10 cellular contexts compared by ENCODE assay signal in the genomic region with DNA sequence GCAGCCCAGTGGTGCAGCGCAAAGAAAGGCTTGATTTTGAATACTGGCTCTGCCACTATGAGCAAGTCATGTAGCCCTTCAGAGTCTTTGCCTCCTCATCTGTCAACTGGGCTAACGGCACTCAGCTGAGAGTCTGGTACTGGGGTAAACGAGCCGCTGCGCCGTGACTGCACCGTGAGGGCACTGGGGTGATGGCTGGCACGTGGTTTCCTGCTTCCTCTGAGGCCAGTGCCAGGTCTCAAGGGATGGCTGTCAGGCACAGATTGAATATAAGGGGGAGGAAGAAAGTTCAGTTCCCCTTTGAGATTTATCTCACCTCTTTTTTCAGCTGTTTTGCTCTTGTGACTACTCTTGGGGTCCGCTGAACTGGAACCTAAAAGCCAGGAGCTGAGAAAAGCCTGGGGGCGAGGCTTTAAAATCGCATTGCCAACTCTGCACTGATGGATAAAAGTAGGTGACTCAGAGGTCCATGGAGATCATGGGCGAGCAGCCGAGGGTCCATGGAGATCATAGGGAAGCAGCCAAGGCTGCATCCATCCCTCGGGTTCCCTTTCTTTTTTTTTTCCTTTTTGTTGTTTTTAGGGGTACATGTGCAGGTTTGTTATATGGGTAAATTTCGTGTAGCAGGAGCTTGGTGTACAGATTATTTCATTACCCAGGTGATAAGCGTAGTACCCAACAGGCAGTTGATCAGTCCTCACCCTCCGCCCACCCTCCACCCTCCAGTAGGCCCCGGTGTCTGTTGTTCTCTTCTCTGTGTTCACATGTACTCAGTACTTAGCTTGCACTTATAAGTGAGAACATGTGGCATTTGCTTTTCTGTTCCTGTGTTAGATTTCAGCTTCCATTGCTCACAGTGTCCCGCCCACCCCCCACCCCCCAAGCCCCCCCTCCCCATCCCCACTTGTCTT.
DNase-seq lines count a peak whose midpoint lies in the region; ATAC-seq lines count a peak whose summit lies in the region.
"Had no signal": no experiment of that assay in that cellular context is flagged by ENCODE, and none has a peak within 500 bp of the region (broad histone marks: within the 10 kb centered on the region; RNA-seq: fewer than 3 reads in every experiment).

No MANE protein-coding gene starts in this region.

- H3K27me3 Mint-ChIP-seq in stimulated activated memory B cell treated with anti-CD40 and anti-IgM and Interleukin-4, amounts not matched to agents 10 μg/mL and 1 μg/mL and 100 μg/mL, for 72 hours, result no peaks in the 10 kb centered on the region

- peak; percentile 73 for ATAC-seq in GM21825 (IDR thresholded peaks at IDR 0.05; ENCODE audit: unreplicated experiment)
- peak; percentile 100 for ATAC-seq in stimulated activated memory B cell treated with anti-CD40 and anti-IgM and Interleukin-4, amounts not matched to agents 10 μg/mL and 1 μg/mL and 100 μg/mL, for 72 hours

- no peaks in the 10 kb centered on the region for H3K36me3 Mint-ChIP-seq in stimulated activated memory B cell treated with anti-CD40 and anti-IgM and Interleukin-4, amounts not matched to agents 10 μg/mL and 1 μg/mL and 100 μg/mL, for 72 hours

- peak overlapping the region; percentile 37 for H3K27ac Mint-ChIP-seq in stimulated activated memory B cell treated with anti-CD40 and anti-IgM and Interleukin-4, amounts not matched to agents 10 μg/mL and 1 μg/mL and 100 μg/mL, for 72 hours

- peak; percentile 27 to 29 for DNase-seq in activated CD4-positive, alpha-beta T cell treated with anti-CD3 and anti-CD28 coated beads, Interleukin-2, amount 50 U/mL, for 48 hours
- peak; percentile 73 for DNase-seq in glomerular visceral epithelial cell (ENCODE audit: extremely low spot score)
- DNase-seq in NCI-H187 treated with DMSO at 0.1 percent for 48 hours (lab: John Stamatoyannopoulos, UW), result no peak
- DNase-seq in hypothalamus (lab: John Stamatoyannopoulos, UW), result no peak
- DNase-seq in NCI-H2029 treated with DMSO at 0.1 percent for 48 hours (lab: John Stamatoyannopoulos, UW), result no peak
- DNase-seq: NCI-H524, testis had no signal

- H3K9me3 Mint-ChIP-seq in stimulated activated memory B cell treated with anti-CD40 and anti-IgM and Interleukin-4, amounts not matched to agents 10 μg/mL and 1 μg/mL and 100 μg/mL, for 72 hours, result no peaks in the 10 kb centered on the region
- H3K9me3 Mint-ChIP-seq: neural crest cell had no signal

- peaks cover 36% of the 10 kb centered on the region for H3K4me1 Mint-ChIP-seq in stimulated activated memory B cell treated with anti-CD40 and anti-IgM and Interleukin-4, amounts not matched to agents 10 μg/mL and 1 μg/mL and 100 μg/mL, for 72 hours
- H3K4me1 Mint-ChIP-seq: neural crest cell had no signal

- peak overlapping the region; percentile 16 for H3K4me3 Mint-ChIP-seq in stimulated activated memory B cell treated with anti-CD40 and anti-IgM and Interleukin-4, amounts not matched to agents 10 μg/mL and 1 μg/mL and 100 μg/mL, for 72 hours
- H3K4me3 Mint-ChIP-seq: neural crest cell had no signal

Comparison
In these comparisons a context has a peak if more than half of its experiments do, and no peak if none do; other contexts are left out.
1. DNase-seq: peak in activated CD4-positive, alpha-beta T cell treated with anti-CD3 and anti-CD28 coated beads, Interleukin-2, amount 50 U/mL, for 48 hours (2 of 2) and glomerular visceral epithelial cell (single experiment); none in NCI-H187 treated with DMSO at 0.1 percent for 48 hours (single experiment), hypothalamus (0 of 51) and NCI-H2029 treated with DMSO at 0.1 percent for 48 hours (single experiment).